ENCODE assay signal across 1 cellular context in genomic region chr11:47259178-47259977, GRCh38.
A peak's percentile ranks its signal among the peaks of the same experiment; 100 is the strongest.
TF ChIP-seq lines count a peak whose summit lies in the region.

No MANE protein-coding gene starts in this region.

TF ChIP-seq in GM12878, 131 proteins besides CTCF, POLR2A, EP300 and RAD21:
- TF ChIP-seq RELA (IDR thresholded peaks at IDR 0.05; ENCODE audit: borderline replicate concordance, partially characterized antibody) (no peak), SMC3 (IDR thresholded peaks at IDR 0.05; ENCODE audit: borderline replicate concordance, low read length) (peak; percentile 63; the same call in 1 of the 2 replicates)
TF ChIP-seq in GM12878: peak in this region for 1.
